13 cellular contexts compared by ENCODE assay signal in genomic region chr10:96270564-96270963, GRCh38. TPM values are rescaled to one million over a fixed set of nuclear protein-coding genes. Genes with fewer than 3 reads are reported as not detected.
DNase-seq lines count a peak whose midpoint lies in the region; ATAC-seq and TF ChIP-seq lines count a peak whose summit lies in the region.
"Had no signal": no experiment of that assay in that cellular context is flagged by ENCODE, and none has a peak within 500 bp of the region (broad histone marks: within the 10 kb centered on the region; RNA-seq: fewer than 3 reads in every experiment).

No MANE protein-coding gene starts in this region.

- DNase-seq in Calu3: no peak
- DNase-seq in smooth muscle cell (lab: John Stamatoyannopoulos, UW; ENCODE audit: unreplicated experiment): no peak
- DNase-seq in NCI-H2107 treated with DMSO at 0.1 percent for 48 hours (lab: John Stamatoyannopoulos, UW; ENCODE audit: unreplicated experiment): no peak
- no peak for DNase-seq in left cardiac atrium
- DNase-seq in SK-N-DZ (ENCODE audit: low spot score): no peak
- DNase-seq: activated CD4-positive, alpha-beta T cell treated with anti-CD3 and anti-CD28 coated beads for 4 hours; activated T-cell treated with anti-CD3 and anti-CD28 coated beads, Interleukin-2, amount 50 U/mL, for 24 hours; H9; NCI-H2171 treated with DMSO at 0.1 percent for 48 hours had no signal

- peak overlapping the region; percentile 99 for H3K9ac ChIP-seq in OCI-LY3 (ENCODE audit: low read length)
- H3K9ac ChIP-seq in smooth muscle cell (ENCODE audit: low read depth): no peak overlapping the region
- H3K9ac ChIP-seq: neural progenitor cell had no signal

- H3K4me1 Mint-ChIP-seq in Calu3 (ENCODE audit: low read depth, unreplicated experiment): peaks cover 49% of the 10 kb centered on the region

- CTCF ChIA-PET in Calu3 (lab: Charles Lee): interaction anchor here (0.6 to 0.8 kb wide), 2 partner anchors 15 to 17 kb away, joined by 3 read pairs; no protein-coding TSS in a partner anchor

- no peak overlapping the region for H3K27ac Mint-ChIP-seq in Calu3 (ENCODE audit: unreplicated experiment)
- H3K27ac Mint-ChIP-seq: activated T-cell treated with anti-CD3 and anti-CD28 coated beads, Interleukin-2, amount 50 U/mL, for 24 hours; neural progenitor cell had no signal

- H3K9me3 ChIP-seq in OCI-LY3 (ENCODE audit: insufficient read depth, low read length) (no peaks in the 10 kb centered on the region), esophagus (ENCODE audit: control insufficient read depth in 2 of 2, insufficient read depth in 1 of 2, low read depth in 1 of 2, low read length in 1 of 2) (no peaks in the 10 kb centered on the region), smooth muscle cell (replicated peaks; ENCODE audit: low read depth) (no peaks in the 10 kb centered on the region)

- no peaks in the 10 kb centered on the region for H3K9me3 Mint-ChIP-seq in Calu3 (ENCODE audit: low read depth, unreplicated experiment)
- H3K9me3 Mint-ChIP-seq: activated T-cell treated with anti-CD3 and anti-CD28 coated beads, Interleukin-2, amount 50 U/mL, for 24 hours; H9 had no signal

- H3K4me3 ChIP-seq in OCI-LY3 (ENCODE audit: low read length): peak overlapping the region; percentile 98
- peak overlapping the region; percentile 43 to 63 for H3K4me3 ChIP-seq in esophagus (ENCODE audit: low read depth in 1 of 2, low read length in 2 of 2)
- peak overlapping the region; percentile 28 for H3K4me3 ChIP-seq in smooth muscle cell
- H3K4me3 ChIP-seq: neural progenitor cell had no signal

- TF ChIP-seq CTCF in Calu3 (IDR thresholded peaks at IDR 0.05; ENCODE audit: unreplicated experiment) (no peak), OCI-LY3 (IDR thresholded peaks at IDR 0.05; ENCODE audit: low read depth, low read length) (no peak), smooth muscle cell (IDR thresholded peaks at IDR 0.05; ENCODE audit: borderline replicate concordance, insufficient read depth, poor library complexity, severe bottlenecking) (no peak)

- H3K79me2 ChIP-seq in OCI-LY3 (ENCODE audit: low read length): peaks cover 74% of the 10 kb centered on the region
- H3K79me2 ChIP-seq in smooth muscle cell (ENCODE audit: low read depth): no peaks in the 10 kb centered on the region

- 59 to 73% methylated on average over 2 of the region's 2 CpGs for WGBS in esophagus, 2 donors
- 96% methylated on average over 2 of the region's 2 CpGs for WGBS in smooth muscle cell (ENCODE audit: low lambda C conversion rate)

- H3K4me1 ChIP-seq in OCI-LY3 (ENCODE audit: low read length) (peaks cover 53% of the 10 kb centered on the region), esophagus (ENCODE audit: control insufficient read depth in 2 of 2, insufficient read depth in 2 of 2, low read length in 1 of 2) (peaks cover 0 to 15% of the 10 kb centered on the region in 2 donors), smooth muscle cell (ENCODE audit: low read depth) (no peaks in the 10 kb centered on the region)
- H3K4me1 ChIP-seq: neural progenitor cell had no signal

- H3K4me2 ChIP-seq in OCI-LY3 (ENCODE audit: low read length): peak overlapping the region; percentile 98
- no peak overlapping the region for H3K4me2 ChIP-seq in smooth muscle cell
- H3K4me2 ChIP-seq: neural progenitor cell had no signal

- no peak overlapping the region for H2AFZ ChIP-seq in OCI-LY3 (ENCODE audit: low read depth, low read length)
- no peak overlapping the region for H2AFZ ChIP-seq in smooth muscle cell (ENCODE audit: low read depth)
- H2AFZ ChIP-seq: neural progenitor cell had no signal

- ATAC-seq in left cardiac atrium (no peak), GM18909 (IDR thresholded peaks at IDR 0.05; ENCODE audit: poor library complexity, unreplicated experiment) (no peak)

- H3K27me3 ChIP-seq in OCI-LY3 (ENCODE audit: low read depth, low read length) (no peaks in the 10 kb centered on the region), esophagus (ENCODE audit: control insufficient read depth in 1 of 2, insufficient read depth in 2 of 2, low read length in 2 of 2) (no peaks in the 10 kb centered on the region), smooth muscle cell (ENCODE audit: low read depth) (no peaks in the 10 kb centered on the region)
- H3K27me3 ChIP-seq: neural progenitor cell had no signal

- peak overlapping the region; percentile 72 for H3K4me3 Mint-ChIP-seq in Calu3 (ENCODE audit: low read depth, unreplicated experiment)
- H3K4me3 Mint-ChIP-seq: activated T-cell treated with anti-CD3 and anti-CD28 coated beads, Interleukin-2, amount 50 U/mL, for 24 hours; H9; neural progenitor cell had no signal

- no peaks in the 10 kb centered on the region for H3K27me3 Mint-ChIP-seq in Calu3 (ENCODE audit: unreplicated experiment)

- peaks cover 14% of the 10 kb centered on the region for H3K36me3 Mint-ChIP-seq in Calu3 (ENCODE audit: insufficient read depth, unreplicated experiment)
- H3K36me3 Mint-ChIP-seq: neural progenitor cell had no signal

- H4K20me1 ChIP-seq in OCI-LY3 (ENCODE audit: insufficient read depth, low read length) (peaks cover 46% of the 10 kb centered on the region), smooth muscle cell (ENCODE audit: low read depth) (no peaks in the 10 kb centered on the region)

- intact Hi-C loops in Calu3 (cut with micrococcal nuclease; ENCODE audit: unreplicated experiment) (no loop called here), left cardiac atrium (cut with DNase I) (no loop called here)

- no peaks in the 10 kb centered on the region for H3F3A ChIP-seq in smooth muscle cell (ENCODE audit: low read depth)

- H3K27ac ChIP-seq in OCI-LY3 (ENCODE audit: low read length) (peak overlapping the region; percentile 100), esophagus (ENCODE audit: low read depth in 2 of 2, low read length in 1 of 2) (peak overlapping the region; percentile 41 to 94), smooth muscle cell (ENCODE audit: low read depth) (no peak overlapping the region)
- H3K27ac ChIP-seq: neural progenitor cell had no signal

- H3K36me3 ChIP-seq in OCI-LY3 (replicated peaks; ENCODE audit: low read depth, low read length) (peaks cover 52% of the 10 kb centered on the region), esophagus (ENCODE audit: control insufficient read depth in 2 of 2, insufficient read depth in 2 of 2, low read length in 1 of 2) (peaks cover 0 to 4% of the 10 kb centered on the region in 2 donors), smooth muscle cell (ENCODE audit: low read depth) (no peaks in the 10 kb centered on the region)
- H3K36me3 ChIP-seq: neural progenitor cell had no signal

- BruUV-seq in Calu3 (replicated peaks; lab: Mats Ljungman, UMichigan): no TSS peak

RNA-seq across cellular contexts. Expression of gene BLNK, which starts 0.8 kb away (rescaled TPM):
- 7.5 and 9.5 TPM in 2 replicates for total RNA-seq in Calu3 (2022)
- polyA plus RNA-seq in esophagus: 10 to 100 TPM; 46.8 to 51.1 TPM
- 1.3 and 6.1 TPM in 2 replicates for total RNA-seq in smooth muscle cell
- 1.3 and 2.5 TPM in 2 replicates for polyA plus RNA-seq in smooth muscle cell
- total RNA-seq in left cardiac atrium: 1 to 10 TPM; 1.2 to 3.4 TPM
- polyA plus RNA-seq in SK-N-DZ (2014; cell fraction: cytosol; rRNA removed): not detected in 2 replicates
- not detected in 2 replicates for polyA plus RNA-seq in SK-N-DZ (2014; cell fraction: nucleus; rRNA removed)
- total RNA-seq: H9 had no signal

RNA-seq across cellular contexts. Expression of gene DNTT, which starts 33.7 kb away (rescaled TPM):
- total RNA-seq in Calu3 (2022): not detected in 2 replicates
- polyA plus RNA-seq in esophagus: not detected
- not detected in 2 replicates for total RNA-seq in smooth muscle cell
- not detected in 2 replicates for polyA plus RNA-seq in smooth muscle cell
- total RNA-seq in left cardiac atrium: not detected
- not detected in 2 replicates for polyA plus RNA-seq in SK-N-DZ (2014; cell fraction: cytosol; rRNA removed)
- polyA plus RNA-seq in SK-N-DZ (2014; cell fraction: nucleus; rRNA removed): not detected in 2 replicates
- total RNA-seq: H9 had no signal

Comparison
In these comparisons a context has a peak if more than half of its experiments do, and no peak if none do; other contexts are left out.
1. H3K4me3 ChIP-seq: peak in every context shown above with its lines; median percentile 98 in OCI-LY3; 53 in esophagus; 28 in smooth muscle cell.